In the genomic region with DNA sequence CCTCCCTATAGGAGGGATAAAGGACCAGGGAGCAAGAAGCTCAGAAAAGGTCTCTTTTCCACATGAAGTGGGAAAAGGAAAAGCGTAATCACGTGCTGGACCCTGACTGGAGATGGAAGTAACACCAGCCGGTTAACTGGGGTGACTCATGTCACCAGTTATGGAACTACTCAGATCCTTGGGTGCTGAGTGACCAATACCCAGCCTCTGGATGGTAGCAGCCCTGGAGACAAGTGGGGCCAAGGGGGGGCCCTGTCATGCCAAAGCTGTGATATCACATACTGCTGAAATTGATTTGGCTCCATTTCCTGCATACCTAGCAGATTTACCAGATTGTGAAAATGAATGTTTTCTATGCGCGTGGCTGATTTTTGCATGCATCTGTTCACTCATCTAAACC, we compare ENCODE assay signal across 14 cellular contexts.
A peak's percentile ranks its signal among the peaks of the same experiment; 100 is the strongest.
DNase-seq lines count a peak whose midpoint lies in the region; ATAC-seq and TF ChIP-seq lines count a peak whose summit lies in the region.
"Had no signal": no experiment of that assay in that cellular context is flagged by ENCODE, and none has a peak within 500 bp of the region (broad histone marks: within the 10 kb centered on the region; RNA-seq: fewer than 3 reads in every experiment).

No MANE protein-coding gene starts in this region.

- H3K27me3 ChIP-seq in RWPE2 (ENCODE audit: insufficient read depth, poor library complexity, severe bottlenecking), result no peaks in the 10 kb centered on the region

- ATAC-seq in RWPE2 (ENCODE audit: low read depth) (peak; percentile 96), GM18873 (IDR thresholded peaks at IDR 0.05; ENCODE audit: low FRiP score, unreplicated experiment) (no peak), HG03342 (IDR thresholded peaks at IDR 0.05; ENCODE audit: unreplicated experiment) (no peak)
- ATAC-seq: activated naive CD4-positive, alpha-beta T cell treated with anti-CD3 and anti-CD28 coated beads, Interleukin-2, amount 50 U/mL, for 72 hours; GM12878; left colon had no signal

- DNase-seq in HCEC 1CT, result peak; percentile 63
- no peak for DNase-seq in RWPE2 (ENCODE audit: low spot score)
- DNase-seq in fibroblast of mammary gland (ENCODE audit: low read depth), result peak; percentile 47
- peak; percentile 9 for DNase-seq in stromal cell of bone marrow (ENCODE audit: low read depth)
- no peak for DNase-seq in globus pallidus (ENCODE audit: low spot score)
- no peak for DNase-seq in pons (ENCODE audit: low spot score)
- DNase-seq: left colon, NCI-H2081 treated with DMSO at 0.1 percent for 48 hours, trophoblast cell had no signal

- H3K4me1 ChIP-seq in RWPE2 (ENCODE audit: insufficient read depth, poor library complexity, severe bottlenecking), result peaks cover 14% of the 10 kb centered on the region

- H3K4me3 ChIP-seq in RWPE2 (ENCODE audit: severe bottlenecking), result no peak overlapping the region
- H3K4me3 ChIP-seq in fibroblast of mammary gland (ENCODE audit: control insufficient read depth, low read depth, low read length), result no peak overlapping the region
- H3K4me3 ChIP-seq: GM12878 had no signal

- TF ChIP-seq CTCF in RWPE2 (IDR thresholded peaks at IDR 0.05; ENCODE audit: poor library complexity, severe bottlenecking) (no peak), fibroblast of mammary gland (conservative IDR thresholded peaks at IDR 0.05; ENCODE audit: control insufficient read depth, insufficient read depth, low read depth, low read length) (no peak)

- no peaks in the 10 kb centered on the region for H3K36me3 ChIP-seq in RWPE2 (ENCODE audit: low read depth)

- H3K27ac ChIP-seq in RWPE2 (ENCODE audit: poor library complexity, severe bottlenecking), result peak overlapping the region; percentile 17
- H3K27ac ChIP-seq: KMS-11 had no signal

- no peaks in the 10 kb centered on the region for H3K9me3 ChIP-seq in RWPE2 (ENCODE audit: severe bottlenecking)

Comparison
In these comparisons a context has a peak if more than half of its experiments do, and no peak if none do; other contexts are left out.
1. DNase-seq: peak in HCEC 1CT (single experiment), fibroblast of mammary gland (single experiment) and stromal cell of bone marrow (single experiment); none in RWPE2 (single experiment), globus pallidus (single experiment) and pons (single experiment).